17 cellular contexts compared by ENCODE assay signal in the genomic region with DNA sequence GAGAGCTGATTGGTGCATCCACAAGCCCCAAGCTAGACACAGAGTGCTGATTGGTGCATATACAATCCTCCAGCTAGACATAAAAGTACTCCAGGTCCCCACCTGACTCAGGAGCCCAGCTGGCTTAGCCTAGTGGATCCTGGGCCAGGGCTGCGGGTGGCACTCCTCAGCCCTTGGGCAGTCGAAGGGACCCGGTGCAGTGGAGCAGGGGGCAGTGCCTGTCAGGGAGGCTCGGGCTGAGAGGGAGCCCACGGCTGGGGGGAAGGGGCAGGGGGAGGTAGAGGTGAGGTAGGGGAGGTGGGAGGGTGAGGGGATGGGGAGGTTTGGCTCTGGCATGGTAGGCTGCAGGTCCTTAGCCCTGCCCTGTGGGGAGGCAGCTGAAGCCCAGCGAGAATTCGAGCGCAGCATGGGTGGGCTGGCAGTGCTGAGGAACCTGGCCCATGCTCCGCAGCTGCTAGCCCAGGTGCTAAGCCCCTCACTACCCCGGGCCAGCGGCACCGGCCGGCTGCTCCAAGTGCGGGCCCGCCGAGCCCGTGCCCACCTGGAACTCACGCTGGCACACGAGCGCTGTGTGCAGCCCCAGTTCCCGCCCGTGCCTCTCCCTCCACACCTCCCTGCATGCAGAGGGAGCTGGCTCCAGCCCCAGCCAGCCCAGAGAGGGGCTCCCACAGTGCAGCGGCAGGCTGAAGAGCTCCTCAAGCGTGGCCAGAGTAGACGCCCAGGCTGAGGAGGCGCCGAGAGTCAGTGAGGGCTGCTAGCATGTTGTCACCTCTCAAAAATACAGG.
DNase-seq lines count a peak whose midpoint lies in the region; ATAC-seq, FAIRE-seq and TF ChIP-seq lines count a peak whose summit lies in the region.
"Had no signal": no experiment of that assay in that cellular context is flagged by ENCODE, and none has a peak within 500 bp of the region (broad histone marks: within the 10 kb centered on the region; RNA-seq: fewer than 3 reads in every experiment).

No MANE protein-coding gene starts in this region.

- no peaks in the 10 kb centered on the region for H3K79me2 ChIP-seq in HepG2 (ENCODE audit: insufficient read depth, low read length)

- no peaks in the 10 kb centered on the region for H3K27me3 ChIP-seq in HepG2 (ENCODE audit: control insufficient read depth in 1 of 2, insufficient read depth in 2 of 2, low read length in 2 of 2)
- H3K27me3 ChIP-seq in spleen (replicated peaks in 1 of 7) = no peaks in the 10 kb centered on the region
- no peaks in the 10 kb centered on the region for H3K27me3 ChIP-seq in dorsolateral prefrontal cortex
- no peaks in the 10 kb centered on the region for H3K27me3 ChIP-seq in HAP-1 (ENCODE audit: low read depth)

- ATAC-seq in HepG2 = peak; percentile 35; the same call in 2 of the 3 replicates

- TF ChIP-seq POLR2A in HepG2 (IDR thresholded peaks at IDR 0.05; ENCODE audit: insufficient read depth in 1 of 2, low read depth in 2 of 2, low read length in 2 of 2) (no peak), spleen (IDR thresholded peaks at IDR 0.05) (no peak)

- intact Hi-C loops in kidney (cut with DNase I) = no loop called here
- intact Hi-C loops in HepG2 (cut with micrococcal nuclease; ENCODE audit: unreplicated experiment) = no loop called here
- intact Hi-C loops in spleen (cut with DNase I; ENCODE audit: low total_unique reads) = no loop called here
- intact Hi-C loops in dorsolateral prefrontal cortex (cut with DNase I) = no loop called here

- H3K4me1 ChIP-seq in kidney (ENCODE audit: control insufficient read depth in 1 of 2, insufficient read depth in 1 of 2, low read depth in 1 of 2, low read length in 2 of 2) (peaks cover 3 to 14% of the 10 kb centered on the region in 2 donors), HepG2 (ENCODE audit: insufficient read depth, low read length) (no peaks in the 10 kb centered on the region), spleen (no peaks in the 10 kb centered on the region), HAP-1 (no peaks in the 10 kb centered on the region)

- POLR2A ChIA-PET in HepG2 (lab: Yijun Ruan, JAX) = no interaction called here

- TF ChIP-seq RAD21 in HepG2 (CRISPR knock-in tag; IDR thresholded peaks at IDR 0.05) = no peak

- no peak for TF ChIP-seq EP300 in HepG2 (IDR thresholded peaks at IDR 0.05; ENCODE audit: low read depth in 2 of 2, low read length in 2 of 2)
- no peak for TF ChIP-seq EP300 in HepG2 (CRISPR knock-in tag; IDR thresholded peaks at IDR 0.05; ENCODE audit: borderline replicate concordance)

- no peaks in the 10 kb centered on the region for H3K36me3 ChIP-seq in kidney (ENCODE audit: control insufficient read depth in 1 of 2, insufficient read depth in 2 of 2, low read length in 2 of 2)
- no peaks in the 10 kb centered on the region for H3K36me3 ChIP-seq in HepG2 (replicated peaks in 1 of 2; ENCODE audit: control insufficient read depth in 1 of 2, insufficient read depth in 2 of 2, low read length in 2 of 2)
- no peaks in the 10 kb centered on the region for H3K36me3 ChIP-seq in spleen
- H3K36me3 ChIP-seq in HAP-1 (replicated peaks) = no peaks in the 10 kb centered on the region

- BruUV-seq in HepG2 (replicated peaks; lab: Mats Ljungman, UMichigan) = no TSS peak

- in situ Hi-C loops in HepG2 (cut with HindIII; ENCODE audit: extremely low pct_ligation_motif_present, low pct_unique_long_range_greater_than_20kb) = no loop called here
- in situ Hi-C loops in HAP-1 (cut with MboI; ENCODE audit: low sequenced_read_pairs) = no loop called here

- no peaks in the 10 kb centered on the region for H4K20me1 ChIP-seq in HepG2 (ENCODE audit: insufficient read depth, low read length)

- H3K9ac ChIP-seq in kidney (ENCODE audit: low read length in 2 of 2) (no peak overlapping the region), HepG2 (ENCODE audit: insufficient read depth, low read depth, low read length) (no peak overlapping the region)

- H3K27ac ChIP-seq in kidney (ENCODE audit: low read depth in 2 of 2, low read length in 2 of 2) (no peak overlapping the region), HepG2 (ENCODE audit: extremely low read length, insufficient read depth, low read length) (no peak overlapping the region), spleen (no peak overlapping the region), dorsolateral prefrontal cortex (no peak overlapping the region)

- no peak overlapping the region for H2AFZ ChIP-seq in HepG2 (ENCODE audit: low read length)

- H3K4me2 ChIP-seq in HepG2 (ENCODE audit: low read depth, low read length) = no peak overlapping the region

- TF ChIP-seq CTCF in kidney (IDR thresholded peaks at IDR 0.05; ENCODE audit: borderline replicate concordance, extremely low read depth, insufficient read depth) = no peak
- no peak for TF ChIP-seq CTCF in HepG2 (CRISPR knock-in tag; IDR thresholded peaks at IDR 0.05)
- TF ChIP-seq CTCF in spleen (IDR thresholded peaks at IDR 0.05 in 8 of 11, conservative IDR thresholded peaks at IDR 0.05 in 3 of 11) = no peak
- no peak for TF ChIP-seq CTCF in GM10266 (IDR thresholded peaks at IDR 0.05; ENCODE audit: control insufficient read depth, insufficient read depth, low read depth, missing control alignments)
- TF ChIP-seq CTCF in dorsolateral prefrontal cortex (IDR thresholded peaks at IDR 0.05 in 54 of 56, conservative IDR thresholded peaks at IDR 0.05 in 2 of 56; ENCODE audit: low read depth in 1 of 56, partially characterized antibody in 56 of 56) = no peak

- DNase-seq in kidney (peak; percentile 62), HepG2 (ENCODE audit: low spot score) (no peak), spleen (peak; percentile 68), GM10266 (ENCODE audit: extremely low spot score) (no peak), dorsolateral prefrontal cortex (no peak), HAP-1 (ENCODE audit: low spot score in 2 of 2) (no peak)
- DNase-seq: C1 segment of cervical spinal cord; Calu3; CD4-positive, alpha-beta memory T cell; COR-L47; DMS53; DMS79 treated with DMSO at 0.1 percent for 48 hours; GF-D8; GOT3; HCEC 1CT had no signal

- no peaks in the 10 kb centered on the region for H3K9me3 ChIP-seq in kidney (ENCODE audit: control insufficient read depth in 1 of 2, low read length in 2 of 2)
- H3K9me3 ChIP-seq in HepG2 (ENCODE audit: low read length) = peaks cover 6% of the 10 kb centered on the region; the same call in 1 of the 2 replicates
- H3K9me3 ChIP-seq in spleen = peaks cover 0 to 16% (median 0%) of the 10 kb centered on the region in 8 donors
- H3K9me3 ChIP-seq in HAP-1 = no peaks in the 10 kb centered on the region

- FAIRE-seq in kidney (lab: Jason Lieb, UNC) (no peak), HepG2 (lab: Jason Lieb, UNC) (no peak)
- FAIRE-seq: GM12892, H54 had no signal

- 36% methylated on average over 10 of the region's 27 CpGs for WGBS in HepG2 (ENCODE audit: low lambda C conversion rate)
- WGBS in spleen, 5 donors = 91 to 95% (median 92%) methylated on average over 21 to 27 of the region's 27 CpGs

- no peak overlapping the region for H3K4me3 ChIP-seq in kidney (ENCODE audit: low read length in 2 of 2)
- no peak overlapping the region for H3K4me3 ChIP-seq in HepG2 (replicated peaks in 1 of 3; ENCODE audit: insufficient read depth in 1 of 3, low read depth in 2 of 3, low read length in 3 of 3)
- no peak overlapping the region for H3K4me3 ChIP-seq in spleen
- no peak overlapping the region for H3K4me3 ChIP-seq in dorsolateral prefrontal cortex
- H3K4me3 ChIP-seq in HAP-1 = no peak overlapping the region

- CTCF ChIA-PET in HepG2 (lab: Yijun Ruan, JAX; ENCODE audit: low intra/inter-chr PET ratio, low total read pairs) = no interaction called here

TF ChIP-seq in HepG2, 621 proteins besides CTCF, POLR2A, EP300 and RAD21:
- TF ChIP-seq ESRRA (CRISPR knock-in tag; IDR thresholded peaks at IDR 0.05; ENCODE audit: low read depth) (no peak), ZNF850 (CRISPR knock-in tag; conservative IDR thresholded peaks at IDR 0.05) (peak; percentile 84; the same call in 1 of the 2 replicates), ETV6 (CRISPR knock-in tag; conservative IDR thresholded peaks at IDR 0.05) (no peak), SMAD3 (CRISPR knock-in tag; IDR thresholded peaks at IDR 0.05) (no peak)
- TF ChIP-seq, protein P1, sequence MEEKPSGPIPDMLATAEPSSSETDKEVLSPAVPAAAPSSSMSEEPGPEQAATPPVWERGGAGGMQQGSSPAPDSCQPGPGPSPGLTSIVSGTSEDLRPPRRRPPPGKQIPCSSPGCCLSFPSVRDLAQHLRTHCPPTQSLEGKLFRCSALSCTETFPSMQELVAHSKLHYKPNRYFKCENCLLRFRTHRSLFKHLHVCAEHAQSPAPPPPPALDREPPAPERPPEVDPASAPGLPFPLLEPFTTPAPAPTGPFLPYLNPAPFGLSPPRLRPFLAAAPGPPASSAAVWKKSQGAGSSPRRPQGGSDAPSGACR (CRISPR knock-in tag; IDR thresholded peaks at IDR 0.05) = no peak
- TF ChIP-seq, protein P2, sequence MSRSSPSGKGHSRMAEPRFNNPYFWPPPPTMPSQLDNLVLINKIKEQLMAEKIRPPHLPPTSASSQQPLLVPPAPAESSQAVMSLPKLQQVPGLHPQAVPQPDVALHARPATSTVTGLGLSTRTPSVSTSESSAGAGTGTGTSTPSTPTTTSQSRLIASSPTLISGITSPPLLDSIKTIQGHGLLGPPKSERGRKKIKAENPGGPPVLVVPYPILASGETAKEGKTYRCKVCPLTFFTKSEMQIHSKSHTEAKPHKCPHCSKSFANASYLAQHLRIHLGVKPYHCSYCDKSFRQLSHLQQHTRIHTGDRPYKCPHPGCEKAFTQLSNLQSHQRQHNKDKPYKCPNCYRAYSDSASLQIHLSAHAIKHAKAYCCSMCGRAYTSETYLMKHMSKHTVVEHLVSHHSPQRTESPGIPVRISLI (CRISPR knock-in tag; IDR thresholded peaks at IDR 0.05; ENCODE audit: borderline replicate concordance) = no peak

Comparison
In these comparisons a context has a peak if more than half of its experiments do, and no peak if none do; other contexts are left out.
1. DNase-seq: peak in kidney (single experiment) and spleen (single experiment); none in HepG2 (single experiment), GM10266 (single experiment), dorsolateral prefrontal cortex (0 of 10) and HAP-1 (0 of 2).